In the genomic region with DNA sequence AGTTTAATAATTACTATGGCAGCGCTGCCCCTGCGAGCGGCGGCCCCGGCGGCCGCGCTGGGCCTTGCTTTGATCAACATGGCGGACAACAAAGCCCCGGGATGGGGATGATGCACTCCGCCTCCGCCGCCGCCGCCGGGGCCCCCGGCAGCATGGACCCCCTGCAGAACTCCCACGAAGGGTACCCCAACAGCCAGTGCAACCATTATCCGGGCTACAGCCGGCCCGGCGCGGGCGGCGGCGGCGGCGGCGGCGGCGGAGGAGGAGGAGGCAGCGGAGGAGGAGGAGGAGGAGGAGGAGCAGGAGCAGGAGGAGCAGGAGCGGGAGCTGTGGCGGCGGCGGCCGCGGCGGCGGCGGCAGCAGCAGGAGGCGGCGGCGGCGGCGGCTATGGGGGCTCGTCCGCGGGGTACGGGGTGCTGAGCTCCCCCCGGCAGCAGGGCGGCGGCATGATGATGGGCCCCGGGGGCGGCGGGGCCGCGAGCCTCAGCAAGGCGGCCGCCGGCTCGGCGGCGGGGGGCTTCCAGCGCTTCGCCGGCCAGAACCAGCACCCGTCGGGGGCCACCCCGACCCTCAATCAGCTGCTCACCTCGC, we compare ENCODE assay signal across 1 cellular context.
TF ChIP-seq lines count a peak whose summit lies in the region.

No MANE protein-coding gene starts in this region.

TF ChIP-seq in GM23338, 12 proteins besides CTCF, POLR2A, EP300 and RAD21 (continued from another document):
- TF ChIP-seq, protein P1, sequence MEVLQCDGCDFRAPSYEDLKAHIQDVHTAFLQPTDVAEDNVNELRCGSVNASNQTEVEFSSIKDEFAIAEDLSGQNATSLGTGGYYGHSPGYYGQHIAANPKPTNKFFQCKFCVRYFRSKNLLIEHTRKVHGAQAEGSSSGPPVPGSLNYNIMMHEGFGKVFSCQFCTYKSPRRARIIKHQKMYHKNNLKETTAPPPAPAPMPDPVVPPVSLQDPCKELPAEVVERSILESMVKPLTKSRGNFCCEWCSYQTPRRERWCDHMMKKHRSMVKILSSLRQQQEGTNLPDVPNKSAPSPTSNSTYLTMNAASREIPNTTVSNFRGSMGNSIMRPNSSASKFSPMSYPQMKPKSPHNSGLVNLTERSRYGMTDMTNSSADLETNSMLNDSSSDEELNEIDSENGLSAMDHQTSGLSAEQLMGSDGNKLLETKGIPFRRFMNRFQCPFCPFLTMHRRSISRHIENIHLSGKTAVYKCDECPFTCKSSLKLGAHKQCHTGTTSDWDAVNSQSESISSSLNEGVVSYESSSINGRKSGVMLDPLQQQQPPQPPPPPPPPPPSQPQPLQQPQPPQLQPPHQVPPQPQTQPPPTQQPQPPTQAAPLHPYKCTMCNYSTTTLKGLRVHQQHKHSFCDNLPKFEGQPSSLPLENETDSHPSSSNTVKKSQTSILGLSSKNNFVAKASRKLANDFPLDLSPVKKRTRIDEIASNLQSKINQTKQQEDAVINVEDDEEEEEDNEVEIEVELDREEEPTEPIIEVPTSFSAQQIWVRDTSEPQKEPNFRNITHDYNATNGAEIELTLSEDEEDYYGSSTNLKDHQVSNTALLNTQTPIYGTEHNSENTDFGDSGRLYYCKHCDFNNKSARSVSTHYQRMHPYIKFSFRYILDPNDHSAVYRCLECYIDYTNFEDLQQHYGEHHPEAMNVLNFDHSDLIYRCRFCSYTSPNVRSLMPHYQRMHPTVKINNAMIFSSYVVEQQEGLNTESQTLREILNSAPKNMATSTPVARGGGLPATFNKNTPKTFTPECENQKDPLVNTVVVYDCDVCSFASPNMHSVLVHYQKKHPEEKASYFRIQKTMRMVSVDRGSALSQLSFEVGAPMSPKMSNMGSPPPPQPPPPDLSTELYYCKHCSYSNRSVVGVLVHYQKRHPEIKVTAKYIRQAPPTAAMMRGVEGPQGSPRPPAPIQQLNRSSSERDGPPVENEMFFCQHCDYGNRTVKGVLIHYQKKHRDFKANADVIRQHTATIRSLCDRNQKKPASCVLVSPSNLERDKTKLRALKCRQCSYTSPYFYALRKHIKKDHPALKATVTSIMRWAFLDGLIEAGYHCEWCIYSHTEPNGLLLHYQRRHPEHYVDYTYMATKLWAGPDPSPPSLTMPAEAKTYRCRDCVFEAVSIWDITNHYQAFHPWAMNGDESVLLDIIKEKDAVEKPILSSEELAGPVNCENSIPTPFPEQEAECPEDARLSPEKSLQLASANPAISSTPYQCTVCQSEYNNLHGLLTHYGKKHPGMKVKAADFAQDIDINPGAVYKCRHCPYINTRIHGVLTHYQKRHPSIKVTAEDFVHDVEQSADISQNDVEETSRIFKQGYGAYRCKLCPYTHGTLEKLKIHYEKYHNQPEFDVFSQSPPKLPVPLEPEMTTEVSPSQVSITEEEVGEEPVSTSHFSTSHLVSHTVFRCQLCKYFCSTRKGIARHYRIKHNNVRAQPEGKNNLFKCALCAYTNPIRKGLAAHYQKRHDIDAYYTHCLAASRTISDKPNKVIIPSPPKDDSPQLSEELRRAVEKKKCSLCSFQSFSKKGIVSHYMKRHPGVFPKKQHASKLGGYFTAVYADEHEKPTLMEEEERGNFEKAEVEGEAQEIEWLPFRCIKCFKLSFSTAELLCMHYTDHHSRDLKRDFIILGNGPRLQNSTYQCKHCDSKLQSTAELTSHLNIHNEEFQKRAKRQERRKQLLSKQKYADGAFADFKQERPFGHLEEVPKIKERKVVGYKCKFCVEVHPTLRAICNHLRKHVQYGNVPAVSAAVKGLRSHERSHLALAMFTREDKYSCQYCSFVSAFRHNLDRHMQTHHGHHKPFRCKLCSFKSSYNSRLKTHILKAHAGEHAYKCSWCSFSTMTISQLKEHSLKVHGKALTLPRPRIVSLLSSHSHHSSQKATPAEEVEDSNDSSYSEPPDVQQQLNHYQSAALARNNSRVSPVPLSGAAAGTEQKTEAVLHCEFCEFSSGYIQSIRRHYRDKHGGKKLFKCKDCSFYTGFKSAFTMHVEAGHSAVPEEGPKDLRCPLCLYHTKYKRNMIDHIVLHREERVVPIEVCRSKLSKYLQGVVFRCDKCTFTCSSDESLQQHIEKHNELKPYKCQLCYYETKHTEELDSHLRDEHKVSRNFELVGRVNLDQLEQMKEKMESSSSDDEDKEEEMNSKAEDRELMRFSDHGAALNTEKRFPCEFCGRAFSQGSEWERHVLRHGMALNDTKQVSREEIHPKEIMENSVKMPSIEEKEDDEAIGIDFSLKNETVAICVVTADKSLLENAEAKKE (CRISPR knock-in tag; IDR thresholded peaks at IDR 0.05), result no peak
- 0 out of 2 replicates have a peak, but pooled peaks have one; percentile 7 for TF ChIP-seq POLR2AphosphoS5 (IDR thresholded peaks at IDR 0.05; ENCODE audit: low read depth)
